ENCODE assay signal across 1 cellular context in the genomic region with DNA sequence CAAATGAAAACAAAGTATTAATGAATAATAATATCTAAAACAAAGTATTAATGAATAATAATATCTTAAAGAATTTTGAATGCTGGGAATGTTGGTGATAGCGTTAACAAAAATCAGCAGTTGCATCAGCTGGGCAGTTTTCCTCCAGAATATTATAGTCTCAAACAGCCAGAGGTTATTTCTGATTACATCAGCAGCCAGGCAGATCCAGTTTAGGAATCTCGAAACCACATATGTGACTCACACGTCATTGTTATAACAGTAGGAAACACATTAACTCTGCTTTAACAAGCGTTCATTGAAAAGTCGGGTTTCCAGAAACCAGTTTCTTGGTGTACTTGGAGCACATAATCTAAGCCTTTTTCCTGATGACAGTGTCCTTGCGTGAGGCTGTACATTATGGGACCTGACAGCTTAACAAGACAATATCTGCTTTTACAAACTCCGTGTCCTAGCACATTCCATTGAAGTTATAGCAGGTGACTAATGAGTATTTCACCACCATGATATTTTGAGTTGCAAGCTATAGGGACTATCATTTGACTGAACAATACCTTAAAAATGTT.
A peak's percentile ranks its signal among the peaks of the same experiment; 100 is the strongest.
TF ChIP-seq lines count a peak whose summit lies in the region.

No MANE protein-coding gene starts in this region.

TF ChIP-seq in K562, 482 proteins besides CTCF, POLR2A, EP300 and RAD21 (continued from another document and continues in another):
- TF ChIP-seq, protein P1, sequence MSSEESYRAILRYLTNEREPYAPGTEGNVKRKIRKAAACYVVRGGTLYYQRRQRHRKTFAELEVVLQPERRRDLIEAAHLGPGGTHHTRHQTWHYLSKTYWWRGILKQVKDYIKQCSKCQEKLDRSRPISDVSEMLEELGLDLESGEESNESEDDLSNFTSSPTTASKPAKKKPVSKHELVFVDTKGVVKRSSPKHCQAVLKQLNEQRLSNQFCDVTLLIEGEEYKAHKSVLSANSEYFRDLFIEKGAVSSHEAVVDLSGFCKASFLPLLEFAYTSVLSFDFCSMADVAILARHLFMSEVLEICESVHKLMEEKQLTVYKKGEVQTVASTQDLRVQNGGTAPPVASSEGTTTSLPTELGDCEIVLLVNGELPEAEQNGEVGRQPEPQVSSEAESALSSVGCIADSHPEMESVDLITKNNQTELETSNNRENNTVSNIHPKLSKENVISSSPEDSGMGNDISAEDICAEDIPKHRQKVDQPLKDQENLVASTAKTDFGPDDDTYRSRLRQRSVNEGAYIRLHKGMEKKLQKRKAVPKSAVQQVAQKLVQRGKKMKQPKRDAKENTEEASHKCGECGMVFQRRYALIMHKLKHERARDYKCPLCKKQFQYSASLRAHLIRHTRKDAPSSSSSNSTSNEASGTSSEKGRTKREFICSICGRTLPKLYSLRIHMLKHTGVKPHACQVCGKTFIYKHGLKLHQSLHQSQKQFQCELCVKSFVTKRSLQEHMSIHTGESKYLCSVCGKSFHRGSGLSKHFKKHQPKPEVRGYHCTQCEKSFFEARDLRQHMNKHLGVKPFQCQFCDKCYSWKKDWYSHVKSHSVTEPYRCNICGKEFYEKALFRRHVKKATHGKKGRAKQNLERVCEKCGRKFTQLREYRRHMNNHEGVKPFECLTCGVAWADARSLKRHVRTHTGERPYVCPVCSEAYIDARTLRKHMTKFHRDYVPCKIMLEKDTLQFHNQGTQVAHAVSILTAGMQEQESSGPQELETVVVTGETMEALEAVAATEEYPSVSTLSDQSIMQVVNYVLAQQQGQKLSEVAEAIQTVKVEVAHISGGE (CRISPR knock-in tag; IDR thresholded peaks at IDR 0.05) = no peak
- no peak for TF ChIP-seq TAF15 (IDR thresholded peaks at IDR 0.05; ENCODE audit: low read depth, low read length)
- TF ChIP-seq TRIM24 (IDR thresholded peaks at IDR 0.05) = peak; percentile 70 to 85; a peak in 2 of 4 replicates
- TF ChIP-seq PHF20 (IDR thresholded peaks at IDR 0.05; ENCODE audit: partially characterized antibody) = no peak
- TF ChIP-seq FIP1L1 (IDR thresholded peaks at IDR 0.05; ENCODE audit: low read depth, low read length, poor library complexity, severe bottlenecking) = no peak
- TF ChIP-seq, protein P2, sequence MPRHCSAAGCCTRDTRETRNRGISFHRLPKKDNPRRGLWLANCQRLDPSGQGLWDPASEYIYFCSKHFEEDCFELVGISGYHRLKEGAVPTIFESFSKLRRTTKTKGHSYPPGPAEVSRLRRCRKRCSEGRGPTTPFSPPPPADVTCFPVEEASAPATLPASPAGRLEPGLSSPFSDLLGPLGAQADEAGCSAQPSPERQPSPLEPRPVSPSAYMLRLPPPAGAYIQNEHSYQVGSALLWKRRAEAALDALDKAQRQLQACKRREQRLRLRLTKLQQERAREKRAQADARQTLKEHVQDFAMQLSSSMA (CRISPR knock-in tag; IDR thresholded peaks at IDR 0.05) = no peak
- no peak for TF ChIP-seq KLF10 (CRISPR knock-in tag; IDR thresholded peaks at IDR 0.05)
- TF ChIP-seq KDM2B (CRISPR knock-in tag; IDR thresholded peaks at IDR 0.05) = no peak
- no peak for TF ChIP-seq SLC30A9 (CRISPR knock-in tag; IDR thresholded peaks at IDR 0.05)
- no peak for TF ChIP-seq ZSCAN29 (IDR thresholded peaks at IDR 0.05)
- no peak for TF ChIP-seq KLF13 (tag; IDR thresholded peaks at IDR 0.05; ENCODE audit: borderline replicate concordance, low read depth)
- TF ChIP-seq ZKSCAN3 (CRISPR knock-in tag; IDR thresholded peaks at IDR 0.05) = no peak
- TF ChIP-seq STAT5A (IDR thresholded peaks at IDR 0.05; ENCODE audit: borderline replicate concordance, low read length) = no peak
- TF ChIP-seq, protein P3, sequence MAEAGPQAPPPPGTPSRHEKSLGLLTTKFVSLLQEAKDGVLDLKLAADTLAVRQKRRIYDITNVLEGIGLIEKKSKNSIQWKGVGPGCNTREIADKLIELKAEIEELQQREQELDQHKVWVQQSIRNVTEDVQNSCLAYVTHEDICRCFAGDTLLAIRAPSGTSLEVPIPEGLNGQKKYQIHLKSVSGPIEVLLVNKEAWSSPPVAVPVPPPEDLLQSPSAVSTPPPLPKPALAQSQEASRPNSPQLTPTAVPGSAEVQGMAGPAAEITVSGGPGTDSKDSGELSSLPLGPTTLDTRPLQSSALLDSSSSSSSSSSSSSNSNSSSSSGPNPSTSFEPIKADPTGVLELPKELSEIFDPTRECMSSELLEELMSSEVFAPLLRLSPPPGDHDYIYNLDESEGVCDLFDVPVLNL (CRISPR knock-in tag; IDR thresholded peaks at IDR 0.05; ENCODE audit: low read depth) = no peak
- no peak for TF ChIP-seq NR1H2 (CRISPR knock-in tag; IDR thresholded peaks at IDR 0.05)
- no peak for TF ChIP-seq U2AF1 (optimal IDR thresholded peaks at IDR 0.05; ENCODE audit: low read depth, low read length)
- TF ChIP-seq KDM5B (IDR thresholded peaks at IDR 0.05; ENCODE audit: insufficient replicate concordance, low read depth, low read length) = no peak
- no peak for TF ChIP-seq ZNF76 (CRISPR knock-in tag; IDR thresholded peaks at IDR 0.05; ENCODE audit: borderline replicate concordance)
- no peak for TF ChIP-seq COPS2 (conservative IDR thresholded peaks at IDR 0.05)
- no peak for TF ChIP-seq MEF2A (IDR thresholded peaks at IDR 0.05; ENCODE audit: control insufficient read depth, low read depth, low read length)
- TF ChIP-seq, protein P4, sequence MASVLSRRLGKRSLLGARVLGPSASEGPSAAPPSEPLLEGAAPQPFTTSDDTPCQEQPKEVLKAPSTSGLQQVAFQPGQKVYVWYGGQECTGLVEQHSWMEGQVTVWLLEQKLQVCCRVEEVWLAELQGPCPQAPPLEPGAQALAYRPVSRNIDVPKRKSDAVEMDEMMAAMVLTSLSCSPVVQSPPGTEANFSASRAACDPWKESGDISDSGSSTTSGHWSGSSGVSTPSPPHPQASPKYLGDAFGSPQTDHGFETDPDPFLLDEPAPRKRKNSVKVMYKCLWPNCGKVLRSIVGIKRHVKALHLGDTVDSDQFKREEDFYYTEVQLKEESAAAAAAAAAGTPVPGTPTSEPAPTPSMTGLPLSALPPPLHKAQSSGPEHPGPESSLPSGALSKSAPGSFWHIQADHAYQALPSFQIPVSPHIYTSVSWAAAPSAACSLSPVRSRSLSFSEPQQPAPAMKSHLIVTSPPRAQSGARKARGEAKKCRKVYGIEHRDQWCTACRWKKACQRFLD (CRISPR knock-in tag; IDR thresholded peaks at IDR 0.05) = peak; percentile 49; the same call in 1 of the 2 replicates
- TF ChIP-seq ZNF644 (tag; IDR thresholded peaks at IDR 0.05; ENCODE audit: low read depth) = no peak; the same call in 1 of the 2 replicates
- TF ChIP-seq ZC3H11A (IDR thresholded peaks at IDR 0.05; ENCODE audit: low read depth, low read length) = no peak
- TF ChIP-seq RREB1 (CRISPR knock-in tag; IDR thresholded peaks at IDR 0.05) = no peak
- TF ChIP-seq ZNF431 (CRISPR knock-in tag; IDR thresholded peaks at IDR 0.05) = no peak
- TF ChIP-seq ZNF449 (CRISPR knock-in tag; IDR thresholded peaks at IDR 0.05) = no peak
- TF ChIP-seq, protein P5, sequence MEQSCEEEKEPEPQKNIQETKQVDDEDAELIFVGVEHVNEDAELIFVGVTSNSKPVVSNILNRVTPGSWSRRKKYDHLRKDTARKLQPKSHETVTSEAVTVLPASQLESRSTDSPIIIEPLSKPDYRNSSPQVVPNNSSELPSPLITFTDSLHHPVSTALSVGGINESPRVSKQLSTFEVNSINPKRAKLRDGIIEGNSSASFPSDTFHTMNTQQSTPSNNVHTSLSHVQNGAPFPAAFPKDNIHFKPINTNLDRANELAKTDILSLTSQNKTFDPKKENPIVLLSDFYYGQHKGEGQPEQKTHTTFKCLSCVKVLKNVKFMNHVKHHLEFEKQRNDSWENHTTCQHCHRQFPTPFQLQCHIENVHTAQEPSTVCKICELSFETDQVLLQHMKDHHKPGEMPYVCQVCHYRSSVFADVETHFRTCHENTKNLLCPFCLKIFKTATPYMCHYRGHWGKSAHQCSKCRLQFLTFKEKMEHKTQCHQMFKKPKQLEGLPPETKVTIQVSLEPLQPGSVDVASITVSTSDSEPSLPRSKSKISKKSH (CRISPR knock-in tag; IDR thresholded peaks at IDR 0.05) = no peak
- no peak for TF ChIP-seq NFIX (CRISPR knock-in tag; IDR thresholded peaks at IDR 0.05; ENCODE audit: low read depth)
